14 cellular contexts compared by ENCODE assay signal in the genomic region with DNA sequence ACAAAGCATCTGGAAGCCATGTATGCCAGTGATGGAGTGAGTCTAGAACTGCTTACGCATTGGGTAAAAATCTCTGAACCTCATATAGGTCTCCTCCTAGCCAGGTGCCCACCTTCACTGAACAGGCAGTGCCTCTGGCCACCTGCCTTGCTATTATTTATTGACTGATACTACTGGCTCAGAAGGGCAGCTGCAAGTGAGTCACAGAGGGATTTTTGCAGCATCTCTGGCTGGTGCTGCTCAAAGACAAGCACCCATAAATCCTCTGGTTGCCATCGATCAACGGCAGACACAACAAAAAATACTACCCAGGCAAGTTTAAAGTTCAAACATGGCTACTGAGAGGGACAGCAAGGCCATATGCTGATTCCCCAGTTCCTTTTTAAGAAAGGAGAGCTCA.
"Had no signal": no experiment of that assay in that cellular context is flagged by ENCODE, and none has a peak within 500 bp of the region (broad histone marks: within the 10 kb centered on the region; RNA-seq: fewer than 3 reads in every experiment).

No MANE protein-coding gene starts in this region.

- H3K27me3 ChIP-seq: body of pancreas, gastrocnemius medialis, right atrium auricular region, stomach had no signal

- H3K36me3 ChIP-seq: gastrocnemius medialis, lower lobe of right lung, right atrium auricular region, stomach, thoracic aorta had no signal

- H3K4me3 ChIP-seq: body of pancreas, gastrocnemius medialis, lower lobe of right lung, right atrium auricular region, stomach, thoracic aorta had no signal

- DNase-seq: activated naive CD4-positive, alpha-beta T cell treated with anti-CD3 and anti-CD28 coated beads, Interleukin-2, amount 50 U/mL, for 16 hours; amniotic stem cell; body of pancreas; central memory CD4-positive, alpha-beta T cell; cortex of kidney; effector memory CD4-positive, alpha-beta T cell; gastrocnemius medialis; lower lobe of right lung; naive B cell; posterior cingulate gyrus; small intestine; stomach had no signal

- H3K4me1 ChIP-seq: body of pancreas, gastrocnemius medialis, lower lobe of right lung, right atrium auricular region, stomach had no signal

- H3K9me3 ChIP-seq: body of pancreas, gastrocnemius medialis, thoracic aorta had no signal

- ATAC-seq: body of pancreas, gastrocnemius medialis, lower lobe of right lung had no signal

- H3K27ac ChIP-seq: body of pancreas, gastrocnemius medialis, lower lobe of right lung, right atrium auricular region, stomach, thoracic aorta had no signal

- FAIRE-seq: small intestine had no signal
